17 cellular contexts compared by ENCODE assay signal in genomic region chr20:54335299-54335698, GRCh38.
"Had no signal": no experiment of that assay in that cellular context is flagged by ENCODE, and none has a peak within 500 bp of the region (broad histone marks: within the 10 kb centered on the region; RNA-seq: fewer than 3 reads in every experiment).

No MANE protein-coding gene starts in this region.

- ATAC-seq: activated CD4-positive, CD25-positive, alpha-beta regulatory T cell treated with anti-CD3 and anti-CD28 coated beads, Interleukin-2, amount 50 U/mL, for 24 hours; gastrocnemius medialis; heart left ventricle had no signal

- H3K4me3 ChIP-seq: breast epithelium, esophagus squamous epithelium, gastrocnemius medialis, heart left ventricle, right atrium auricular region, transverse colon had no signal

- H3K27ac ChIP-seq: breast epithelium, esophagus squamous epithelium, gastrocnemius medialis, heart left ventricle, right atrium auricular region, transverse colon had no signal

- H3K36me3 ChIP-seq: breast epithelium, esophagus squamous epithelium, gastrocnemius medialis, heart left ventricle, right atrium auricular region, transverse colon had no signal

- H3K27me3 ChIP-seq: breast epithelium, esophagus squamous epithelium, gastrocnemius medialis, heart left ventricle, right atrium auricular region, transverse colon had no signal

- DNase-seq: activated CD4-positive, alpha-beta T cell treated with anti-CD3 and anti-CD28 coated beads, Interleukin-2, amount 50 U/mL, for 1 hour; activated naive CD8-positive, alpha-beta T cell treated with anti-CD3 and anti-CD28 coated beads for 36 hours; anterior cingulate cortex; esophagus squamous epithelium; gastrocnemius medialis; heart left ventricle; immature natural killer cell; nucleus accumbens; posterior cingulate gyrus; small intestine; stimulated activated CD4-positive, alpha-beta T cell treated with anti-CD3 and anti-CD28 coated beads, Interleukin-4, amount 100 ng/mL, for 24 hours; stimulated activated CD8-positive, alpha-beta memory T cell treated with anti-CD3 and anti-CD28 coated beads, Interleukin-4, amount 100 ng/mL, for 48 hours; stimulated activated naive CD4-positive, alpha-beta T cell treated with Interleukin-2 at 50 U/mL for 16 hours; transverse colon had no signal
